ENCODE assay signal across 1 cellular context in genomic region chr14:91323671-91324605, GRCh38.
TF ChIP-seq lines count a peak whose summit lies in the region.

No MANE protein-coding gene starts in this region.

TF ChIP-seq in GM12878, 131 proteins besides CTCF, POLR2A, EP300 and RAD21 (continued from another document):
- peak; percentile 70; the same call in 1 of the 2 replicates for TF ChIP-seq ATF2 (IDR thresholded peaks at IDR 0.05; ENCODE audit: low read length)
- peak; percentile 88 for TF ChIP-seq DPF2 (IDR thresholded peaks at IDR 0.05)
- no peak for TF ChIP-seq HDAC6 (IDR thresholded peaks at IDR 0.05; ENCODE audit: unreplicated experiment)
- no peak for TF ChIP-seq PAX8 (IDR thresholded peaks at IDR 0.05)
- peak; percentile 29; the same call in 1 of the 2 replicates for TF ChIP-seq TCF12 (IDR thresholded peaks at IDR 0.05; ENCODE audit: low read depth, low read length)
TF ChIP-seq in GM12878: peak in this region for 59.
